1 cellular context compared by ENCODE assay signal in genomic region chr3:47359283-47359682, GRCh38.
TF ChIP-seq lines count a peak whose summit lies in the region.

No MANE protein-coding gene starts in this region.

TF ChIP-seq in H1, 55 proteins besides CTCF, POLR2A, EP300 and RAD21:
- TF ChIP-seq HDAC6 (IDR thresholded peaks at IDR 0.05; ENCODE audit: low read depth, low read length) = no peak
- no peak for TF ChIP-seq CHD1 (IDR thresholded peaks at IDR 0.05; ENCODE audit: low read depth, low read length)
- no peak for TF ChIP-seq MAFK (IDR thresholded peaks at IDR 0.05; ENCODE audit: low read depth, low read length)
- TF ChIP-seq FOSL1 (IDR thresholded peaks at IDR 0.05; ENCODE audit: insufficient read depth, low read depth, low read length) = no peak
- no peak for TF ChIP-seq CBX5 (IDR thresholded peaks at IDR 0.05; ENCODE audit: low read depth, low read length)
